8 cellular contexts compared by ENCODE assay signal in the genomic region with DNA sequence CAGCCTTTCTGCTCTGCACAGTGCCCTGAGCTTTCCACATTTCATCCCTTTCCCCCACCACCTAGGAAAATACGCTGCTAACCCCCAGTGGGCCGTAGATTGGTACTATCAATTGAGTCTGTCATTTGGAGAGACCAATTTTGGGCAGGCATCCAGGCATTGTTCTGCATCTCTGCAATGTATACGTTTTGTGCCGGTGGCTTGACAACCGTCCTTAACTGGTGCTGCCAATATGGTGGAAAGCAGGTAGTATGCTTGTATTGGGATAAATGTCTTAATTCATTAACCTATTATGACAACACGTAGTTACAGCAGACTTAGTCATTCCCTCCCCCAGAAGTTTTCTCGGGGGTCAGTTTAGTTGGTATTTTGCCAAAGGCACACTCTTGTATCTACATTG. TPM values are rescaled to one million over a fixed set of nuclear protein-coding genes. Genes with fewer than 3 reads are reported as not detected.
DNase-seq lines count a peak whose midpoint lies in the region; ATAC-seq and TF ChIP-seq lines count a peak whose summit lies in the region.

No MANE protein-coding gene starts in this region.

- peaks cover 0 to 2% (median 0%) of the 10 kb centered on the region in 5 donors for H3K9me3 Mint-ChIP-seq in CD8-positive, alpha-beta memory T cell
- no peaks in the 10 kb centered on the region for H3K9me3 Mint-ChIP-seq in natural killer cell treated with Interleukin-12 subunit alpha and Interleukin-12 subunit beta and Interleukin-15 and Interleukin-18, amount 100 ng/mL, for 72 hours

- CTCF ChIA-PET in CD8-positive, alpha-beta memory T cell (lab: Charles Lee): no interaction called here

- peaks cover 24 to 34% (median 30%) of the 10 kb centered on the region in 3 donors for H3K4me1 Mint-ChIP-seq in CD8-positive, alpha-beta memory T cell
- peaks cover 9 to 17% of the 10 kb centered on the region in 2 donors for H3K4me1 Mint-ChIP-seq in natural killer cell treated with Interleukin-12 subunit alpha and Interleukin-12 subunit beta and Interleukin-15 and Interleukin-18, amount 100 ng/mL, for 72 hours (ENCODE audit: low read depth in 2 of 2)

- H3K36me3 ChIP-seq in CD8-positive, alpha-beta memory T cell (ENCODE audit: insufficient read depth, low read length): no peaks in the 10 kb centered on the region
- no peaks in the 10 kb centered on the region for H3K36me3 ChIP-seq in testis (ENCODE audit: low read depth, missing control alignments)
- no peaks in the 10 kb centered on the region for H3K36me3 ChIP-seq in gastroesophageal sphincter

- intact Hi-C loops in testis (cut with DNase I; ENCODE audit: low total_unique reads): no loop called here

- WGBS in testis, 2 donors: 11 to 12% methylated on average over 7 of the region's 7 CpGs
- 11 to 21% methylated on average over 6 to 7 of the region's 7 CpGs for whole genome bisulfite sequencing in gastroesophageal sphincter (ENCODE audit: low coverage in 1 of 2), 2 donors

- ATAC-seq in HG03342 (IDR thresholded peaks at IDR 0.05; ENCODE audit: unreplicated experiment) (peak; percentile 5), gastroesophageal sphincter (no peak)
- no peak for ATAC-seq in natural killer cell treated with Interleukin-12 subunit alpha and Interleukin-12 subunit beta and Interleukin-15 and Interleukin-18, amount 100 ng/mL, for 72 hours

- in situ Hi-C loops in astrocyte of the cerebellum (cut with HindIII; ENCODE audit: low sequenced_read_pairs): no loop called here

- TF ChIP-seq CTCF in astrocyte of the cerebellum (IDR thresholded peaks at IDR 0.05; ENCODE audit: low read depth, low read length, missing control alignments): no peak
- TF ChIP-seq CTCF in foreskin fibroblast (IDR thresholded peaks at IDR 0.05; ENCODE audit: low read depth, low read length): no peak
- TF ChIP-seq CTCF in testis (IDR thresholded peaks at IDR 0.05): no peak
- TF ChIP-seq CTCF in gastroesophageal sphincter (IDR thresholded peaks at IDR 0.05): no peak

- peaks cover 49 to 82% of the 10 kb centered on the region in 2 donors for H3K27me3 Mint-ChIP-seq in CD8-positive, alpha-beta memory T cell
- peaks cover 46 to 65% of the 10 kb centered on the region in 2 donors for H3K27me3 Mint-ChIP-seq in natural killer cell treated with Interleukin-12 subunit alpha and Interleukin-12 subunit beta and Interleukin-15 and Interleukin-18, amount 100 ng/mL, for 72 hours

- H3K4me3 Mint-ChIP-seq in CD8-positive, alpha-beta memory T cell: peak overlapping the region; percentile 79 to 89 (median 85)
- peak overlapping the region; percentile 71 for H3K4me3 Mint-ChIP-seq in natural killer cell treated with Interleukin-12 subunit alpha and Interleukin-12 subunit beta and Interleukin-15 and Interleukin-18, amount 100 ng/mL, for 72 hours

- H3K27ac Mint-ChIP-seq in CD8-positive, alpha-beta memory T cell: peak overlapping the region in 2 of 8 donors; percentile 51 to 83
- no peak overlapping the region for H3K27ac Mint-ChIP-seq in natural killer cell treated with Interleukin-12 subunit alpha and Interleukin-12 subunit beta and Interleukin-15 and Interleukin-18, amount 100 ng/mL, for 72 hours

- TF ChIP-seq POLR2A in testis (IDR thresholded peaks at IDR 0.05) (no peak), gastroesophageal sphincter (IDR thresholded peaks at IDR 0.05) (no peak)

- no peak for DNase-seq in CD8-positive, alpha-beta memory T cell
- DNase-seq in astrocyte of the cerebellum (ENCODE audit: low read depth): no peak
- DNase-seq in natural killer cell treated with Interleukin-12 subunit alpha and Interleukin-12 subunit beta and Interleukin-15 and Interleukin-18, amount 100 ng/mL, for 72 hours (ENCODE audit: low spot score): no peak
- no peak for DNase-seq in foreskin fibroblast
- DNase-seq in activated effector memory CD4-positive, alpha-beta T cell treated with anti-CD3 and anti-CD28 coated beads, Interleukin-2, amount 50 U/mL, for 16 hours: no peak
- DNase-seq in testis: no peak

- peaks cover 9% of the 10 kb centered on the region for H3K4me1 ChIP-seq in CD8-positive, alpha-beta memory T cell (ENCODE audit: insufficient read depth, low read length)
- H3K4me1 ChIP-seq in testis (peaks cover 13% of the 10 kb centered on the region), gastroesophageal sphincter (peaks cover 0 to 32% (median 5%) of the 10 kb centered on the region in 3 donors)

- H3K4me3 ChIP-seq in CD8-positive, alpha-beta memory T cell (ENCODE audit: low read length): no peak overlapping the region
- H3K4me3 ChIP-seq in astrocyte of the cerebellum (ENCODE audit: low read depth, low read length) (peak overlapping the region; percentile 67), foreskin fibroblast (ENCODE audit: low read depth in 1 of 2, low read length in 2 of 2) (peak overlapping the region in 1 of 2 donors; percentile 71), testis (peak overlapping the region in 1 of 2 donors; percentile 72), gastroesophageal sphincter (peak overlapping the region in 1 of 2 donors; percentile 69)

- H3K9me3 ChIP-seq in CD8-positive, alpha-beta memory T cell (ENCODE audit: low read length): no peaks in the 10 kb centered on the region
- no peaks in the 10 kb centered on the region for H3K9me3 ChIP-seq in testis
- no peaks in the 10 kb centered on the region for H3K9me3 ChIP-seq in gastroesophageal sphincter

- no peak for TF ChIP-seq EP300 in gastroesophageal sphincter (IDR thresholded peaks at IDR 0.05)

- no peak overlapping the region for H3K27ac ChIP-seq in CD8-positive, alpha-beta memory T cell (ENCODE audit: low read depth, low read length)
- no peak overlapping the region for H3K27ac ChIP-seq in testis
- H3K27ac ChIP-seq in gastroesophageal sphincter: no peak overlapping the region

- H3K36me3 Mint-ChIP-seq in CD8-positive, alpha-beta memory T cell: no peaks in the 10 kb centered on the region
- H3K36me3 Mint-ChIP-seq in natural killer cell treated with Interleukin-12 subunit alpha and Interleukin-12 subunit beta and Interleukin-15 and Interleukin-18, amount 100 ng/mL, for 72 hours: no peaks in the 10 kb centered on the region

- H3K27me3 ChIP-seq in CD8-positive, alpha-beta memory T cell (ENCODE audit: insufficient read depth, low read length, poor library complexity, severe bottlenecking): peaks cover 25% of the 10 kb centered on the region
- H3K27me3 ChIP-seq in testis (no peaks in the 10 kb centered on the region), gastroesophageal sphincter (peaks cover 73% of the 10 kb centered on the region)

- POLR2A ChIA-PET in CD8-positive, alpha-beta memory T cell (lab: Charles Lee): no interaction called here

RNA-seq across cellular contexts. Expression of a gene that starts 1.3 kb away (rescaled TPM):
- not detected for total RNA-seq in CD8-positive, alpha-beta memory T cell
- not detected for polyA plus RNA-seq in CD8-positive, alpha-beta memory T cell
- total RNA-seq in natural killer cell treated with Interleukin-12 subunit alpha and Interleukin-12 subunit beta and Interleukin-15 and Interleukin-18, amount 100 ng/mL, for 72 hours: not detected
- total RNA-seq in testis (10 to 100 TPM in 1 of 2 donors, 1 to 10 TPM in 1; 8.7 to 11.1 TPM), gastroesophageal sphincter (1 to 10 TPM in 1 of 4 donors, under 1 TPM in 1, not detected in 2; 0.66 to 2.7 TPM)
- polyA plus RNA-seq in testis (ENCODE audit: insufficient read depth, low read depth, low replicate concordance): 5.6 TPM

RNA-seq across cellular contexts. Expression of a gene that starts 26.7 kb away (rescaled TPM):
- 10 to 100 TPM; 19.0 to 19.8 TPM for total RNA-seq in CD8-positive, alpha-beta memory T cell
- 8.3 TPM for polyA plus RNA-seq in CD8-positive, alpha-beta memory T cell
- total RNA-seq in natural killer cell treated with Interleukin-12 subunit alpha and Interleukin-12 subunit beta and Interleukin-15 and Interleukin-18, amount 100 ng/mL, for 72 hours: 1 to 10 TPM; 8.5 to 9.3 TPM
- total RNA-seq in testis (10 to 100 TPM in 1 of 2 donors, 1 to 10 TPM in 1; 7.8 to 12.1 TPM), gastroesophageal sphincter (10 to 100 TPM in 2 of 4 donors, 1 to 10 TPM in 2; 4.9 to 11.4 (median 8.3) TPM)
- polyA plus RNA-seq in testis (ENCODE audit: insufficient read depth, low read depth, low replicate concordance): 5.3 TPM
